ENCODE assay signal across 19 cellular contexts in genomic region chr6:156798091-156798735, GRCh38. TPM values are rescaled to one million over a fixed set of nuclear protein-coding genes. Genes with fewer than 3 reads are reported as not detected.
DNase-seq lines count a peak whose midpoint lies in the region; ATAC-seq, FAIRE-seq and TF ChIP-seq lines count a peak whose summit lies in the region.
"Had no signal": no experiment of that assay in that cellular context is flagged by ENCODE, and none has a peak within 500 bp of the region (broad histone marks: within the 10 kb centered on the region; RNA-seq: fewer than 3 reads in every experiment).

No MANE protein-coding gene starts in this region.

- H3K27me3 Mint-ChIP-seq in stimulated activated naive CD8-positive, alpha-beta T cell treated with anti-CD3 and anti-CD28 coated beads, Interleukin-15, amount 100 ng/mL, for 72 hours: no peaks in the 10 kb centered on the region
- H3K27me3 Mint-ChIP-seq: B cell had no signal

- no peak for TF ChIP-seq CTCF in kidney (IDR thresholded peaks at IDR 0.05; ENCODE audit: borderline replicate concordance, extremely low read depth, insufficient read depth)

- H3K4me1 Mint-ChIP-seq in stimulated activated naive CD8-positive, alpha-beta T cell treated with anti-CD3 and anti-CD28 coated beads, Interleukin-15, amount 100 ng/mL, for 72 hours: peaks cover 62% of the 10 kb centered on the region

- no peak for DNase-seq in stimulated activated naive CD8-positive, alpha-beta T cell treated with anti-CD3 and anti-CD28 coated beads, Interleukin-15, amount 100 ng/mL, for 72 hours
- DNase-seq in stimulated activated naive CD8-positive, alpha-beta T cell treated with anti-CD3 and anti-CD28 coated beads, Interleukin-15, Interleukin-2, amounts not matched to agents 100 U/mL and 50 U/mL, for 24 hours: no peak
- DNase-seq in kidney (peak; percentile 63), posterior vena cava (ENCODE audit: low spot score) (peak; percentile 64), GM19240 (ENCODE audit: insufficient read length, low spot score) (no peak), D341Med (ENCODE audit: low spot score) (no peak), NCI-H2171 treated with DMSO at 0.1 percent for 48 hours (lab: John Stamatoyannopoulos, UW) (no peak)
- DNase-seq: Caco-2, GF-D8, HCEC 1CT, NCI-H1417 treated with DMSO at 0.1 percent for 48 hours, NCI-H1930, NCI-H345, NCI-H526, PC-9, SIG-M5 had no signal

- peaks cover 0 to under 1% of the 10 kb centered on the region in 2 donors for H3K9me3 Mint-ChIP-seq in stimulated activated naive CD8-positive, alpha-beta T cell treated with anti-CD3 and anti-CD28 coated beads, Interleukin-15, amount 100 ng/mL, for 72 hours

- H3K27ac Mint-ChIP-seq in stimulated activated naive CD8-positive, alpha-beta T cell treated with anti-CD3 and anti-CD28 coated beads, Interleukin-15, amount 100 ng/mL, for 72 hours: no peak overlapping the region

- intact Hi-C loops in kidney (cut with DNase I) (no loop called here), posterior vena cava (cut with DNase I) (loop anchor here in 1 of 2 donors (10.0 kb wide), 1 partner anchor 953 kb away; no protein-coding TSS in a partner anchor)

- no peak overlapping the region for H3K9ac ChIP-seq in kidney (ENCODE audit: low read length in 2 of 2)

- H3K4me1 ChIP-seq in kidney (ENCODE audit: control insufficient read depth in 1 of 2, insufficient read depth in 1 of 2, low read depth in 1 of 2, low read length in 2 of 2): peaks cover 10 to 15% of the 10 kb centered on the region in 2 donors
- H3K4me1 ChIP-seq: Caco-2 had no signal

- ATAC-seq in stimulated activated naive CD8-positive, alpha-beta T cell treated with anti-CD3 and anti-CD28 coated beads, Interleukin-15, amount 100 ng/mL, for 72 hours: peak; percentile 26
- ATAC-seq in stimulated activated naive CD8-positive, alpha-beta T cell treated with anti-CD3 and anti-CD28 coated beads, Interleukin-15, Interleukin-2, amounts not matched to agents 100 U/mL and 50 U/mL, for 24 hours: no peak

- no peak overlapping the region for H3K4me3 Mint-ChIP-seq in stimulated activated naive CD8-positive, alpha-beta T cell treated with anti-CD3 and anti-CD28 coated beads, Interleukin-15, amount 100 ng/mL, for 72 hours
- H3K4me3 Mint-ChIP-seq: B cell had no signal

- FAIRE-seq in kidney (lab: Jason Lieb, UNC): no peak
- FAIRE-seq: GM18507 had no signal

- no peak overlapping the region for H3K4me3 ChIP-seq in kidney (ENCODE audit: low read length in 2 of 2)
- H3K4me3 ChIP-seq: PC-9 had no signal

- H3K27ac ChIP-seq in kidney (ENCODE audit: low read depth in 2 of 2, low read length in 2 of 2): no peak overlapping the region
- H3K27ac ChIP-seq: PC-9, RWPE1 had no signal

- no peaks in the 10 kb centered on the region for H3K9me3 ChIP-seq in kidney (ENCODE audit: control insufficient read depth in 1 of 2, low read length in 2 of 2)
- H3K9me3 ChIP-seq: Caco-2 had no signal

- no peaks in the 10 kb centered on the region for H3K36me3 ChIP-seq in kidney (ENCODE audit: control insufficient read depth in 1 of 2, insufficient read depth in 2 of 2, low read length in 2 of 2)

RNA-seq across cellular contexts. Expression of gene ARID1B, which starts 21.0 kb away (rescaled TPM):
- total RNA-seq in kidney (110 TPM), posterior vena cava (10 to 100 TPM; 79.3 to 84.6 TPM)
- 16.4 TPM for polyA plus RNA-seq in kidney (ENCODE audit: insufficient read depth, low read depth, low replicate concordance)

Comparison
In these comparisons a context has a peak if more than half of its experiments do, and no peak if none do; other contexts are left out.
1. DNase-seq: peak in kidney (single experiment) and posterior vena cava (single experiment); none in stimulated activated naive CD8-positive, alpha-beta T cell treated with anti-CD3 and anti-CD28 coated beads, Interleukin-15, amount 100 ng/mL, for 72 hours (0 of 2), stimulated activated naive CD8-positive, alpha-beta T cell treated with anti-CD3 and anti-CD28 coated beads, Interleukin-15, Interleukin-2, amounts not matched to agents 100 U/mL and 50 U/mL, for 24 hours (single experiment), GM19240 (single experiment), D341Med (single experiment) and NCI-H2171 treated with DMSO at 0.1 percent for 48 hours (single experiment).